Comparison of ENCODE assay signal across 8 cellular contexts in genomic region chr1:149936076-149936991, GRCh38. TPM values are rescaled to one million over a fixed set of nuclear protein-coding genes. Genes with fewer than 3 reads are reported as not detected.
DNase-seq lines count a peak whose midpoint lies in the region; ATAC-seq, FAIRE-seq and TF ChIP-seq lines count a peak whose summit lies in the region.

MTMR11 (minus strand) TSS chr1:149936879; CDS start chr1:149936647, 232 bp downstream.

- H3K36me3 ChIP-seq in GM23338 (ENCODE audit: insufficient read depth) (no peaks in the 10 kb centered on the region), SJCRH30 (no peaks in the 10 kb centered on the region), esophagus (ENCODE audit: control insufficient read depth in 2 of 2, insufficient read depth in 2 of 2, low read length in 1 of 2) (peaks cover 0 to 4% of the 10 kb centered on the region in 2 donors)

- H2AFZ ChIP-seq in GM23338: peak within 1 kb of the TSS; percentile 64

- peak within 1 kb of the TSS; percentile 65 for H3K4me3 Mint-ChIP-seq in GM23338
- H3K4me3 Mint-ChIP-seq in nephron: peak within 1 kb of the TSS; percentile 90 to 94 (median 93)
- no peak within 1 kb of the TSS for H3K4me3 Mint-ChIP-seq in effector memory CD8-positive, alpha-beta T cell
- H3K4me3 Mint-ChIP-seq in CD4-positive, alpha-beta T cell: no peak within 1 kb of the TSS

- H3K36me3 Mint-ChIP-seq in GM23338 (ENCODE audit: low read depth) (no peaks in the 10 kb centered on the region), nephron (ENCODE audit: low read depth) (peaks cover 16% of the 10 kb centered on the region)
- no peaks in the 10 kb centered on the region for H3K36me3 Mint-ChIP-seq in effector memory CD8-positive, alpha-beta T cell (ENCODE audit: insufficient read depth)
- no peaks in the 10 kb centered on the region for H3K36me3 Mint-ChIP-seq in CD4-positive, alpha-beta T cell (ENCODE audit: low read depth)

- no peak for FAIRE-seq in GM12892 (lab: Jason Lieb, UNC)

- H3K27me3 Mint-ChIP-seq in GM23338 (ENCODE audit: insufficient read depth, low read depth, poor library complexity): peaks cover 13% of the 10 kb centered on the region
- H3K27me3 Mint-ChIP-seq in nephron (ENCODE audit: low read depth): no peaks in the 10 kb centered on the region
- peaks cover 8 to 26% of the 10 kb centered on the region in 2 donors for H3K27me3 Mint-ChIP-seq in effector memory CD8-positive, alpha-beta T cell
- H3K27me3 Mint-ChIP-seq in CD4-positive, alpha-beta T cell: peaks cover 5% of the 10 kb centered on the region

- H3K4me1 ChIP-seq in GM23338 (ENCODE audit: insufficient read depth) (peaks cover 49% of the 10 kb centered on the region), SJCRH30 (peaks cover 20% of the 10 kb centered on the region), esophagus (ENCODE audit: control insufficient read depth in 2 of 2, insufficient read depth in 2 of 2, low read length in 1 of 2) (peaks cover 5 to 8% of the 10 kb centered on the region in 2 donors)

- intact Hi-C loops in CD4-positive, alpha-beta T cell (cut with DNase I, micrococcal nuclease): no loop called here

- H4K20me1 ChIP-seq in GM23338 (replicated peaks; ENCODE audit: insufficient read depth): no peaks in the 10 kb centered on the region

- H3K27ac Mint-ChIP-seq in GM23338 (peak within 1 kb of the TSS; percentile 64), nephron (peak within 1 kb of the TSS; percentile 84 to 92 (median 89))
- H3K27ac Mint-ChIP-seq in effector memory CD8-positive, alpha-beta T cell: peak within 1 kb of the TSS in 1 of 2 donors; percentile 52
- H3K27ac Mint-ChIP-seq in CD4-positive, alpha-beta T cell: no peak within 1 kb of the TSS

- H3K9me2 ChIP-seq in GM23338 (ENCODE audit: insufficient read depth): no peaks in the 10 kb centered on the region

- H3K4me3 ChIP-seq in GM23338: peak within 1 kb of the TSS; percentile 64
- H3K4me3 ChIP-seq in SJCRH30: peak within 1 kb of the TSS; percentile 61
- peak within 1 kb of the TSS; percentile 48 to 70 for H3K4me3 ChIP-seq in esophagus (ENCODE audit: low read depth in 1 of 2, low read length in 2 of 2)

- H3K9me3 Mint-ChIP-seq in GM23338 (no peaks in the 10 kb centered on the region), nephron (no peaks in the 10 kb centered on the region)
- no peaks in the 10 kb centered on the region for H3K9me3 Mint-ChIP-seq in effector memory CD8-positive, alpha-beta T cell
- no peaks in the 10 kb centered on the region for H3K9me3 Mint-ChIP-seq in CD4-positive, alpha-beta T cell

- DNase-seq in GM23338 (ENCODE audit: low spot score): peak; percentile 62
- DNase-seq in SJCRH30: peak; percentile 24 to 54
- DNase-seq in GM12892 (ENCODE audit: insufficient read length): no peak
- DNase-seq in effector memory CD8-positive, alpha-beta T cell: no peak
- DNase-seq in CD4-positive, alpha-beta T cell: no peak

- POLR2A ChIA-PET in CD4-positive, alpha-beta T cell (lab: Charles Lee): no interaction called here

- ATAC-seq in GM23338 (peak; percentile 55), GM19023 (IDR thresholded peaks at IDR 0.05; ENCODE audit: unreplicated experiment) (no peak)
- ATAC-seq in effector memory CD8-positive, alpha-beta T cell (replicated peaks): no peak
- no peak for ATAC-seq in CD4-positive, alpha-beta T cell (ENCODE audit: poor library complexity)

- TF ChIP-seq CTCF in GM23338 (conservative IDR thresholded peaks at IDR 0.05; ENCODE audit: low read depth in 2 of 2) (no peak), nephron (IDR thresholded peaks at IDR 0.05; ENCODE audit: unreplicated experiment in 3 of 3) (no peak)
- no peak for TF ChIP-seq CTCF in CD4-positive, alpha-beta T cell (IDR thresholded peaks at IDR 0.05)

- TF ChIP-seq POLR2A in GM12892 (IDR thresholded peaks at IDR 0.05; ENCODE audit: low read depth, low read length): no peak

- peaks cover 9% of the 10 kb centered on the region; the same call in 1 of the 2 replicates for H3F3A ChIP-seq in GM23338 (replicated peaks; ENCODE audit: low read depth)

- H3K4me1 Mint-ChIP-seq in GM23338 (peaks cover 48% of the 10 kb centered on the region), nephron (peaks cover 59% of the 10 kb centered on the region)
- peaks cover 11 to 16% of the 10 kb centered on the region in 2 donors for H3K4me1 Mint-ChIP-seq in effector memory CD8-positive, alpha-beta T cell (ENCODE audit: low read depth in 2 of 2)
- H3K4me1 Mint-ChIP-seq in CD4-positive, alpha-beta T cell (ENCODE audit: low read depth): peaks cover 18% of the 10 kb centered on the region

- no peaks in the 10 kb centered on the region for H3K27me3 ChIP-seq in GM23338 (ENCODE audit: insufficient read depth)
- H3K27me3 ChIP-seq in SJCRH30: no peaks in the 10 kb centered on the region
- H3K27me3 ChIP-seq in esophagus (ENCODE audit: control insufficient read depth in 1 of 2, insufficient read depth in 2 of 2, low read length in 2 of 2): no peaks in the 10 kb centered on the region
- no peaks in the 10 kb centered on the region for H3K27me3 ChIP-seq in CD4-positive, alpha-beta T cell (ENCODE audit: control insufficient read depth, insufficient read depth, low read length)

- peak within 1 kb of the TSS; percentile 79 for H3K4me2 ChIP-seq in GM23338

- H3K9me3 ChIP-seq in SJCRH30 (replicated peaks) (no peaks in the 10 kb centered on the region), esophagus (ENCODE audit: control insufficient read depth in 2 of 2, insufficient read depth in 1 of 2, low read depth in 1 of 2, low read length in 1 of 2) (no peaks in the 10 kb centered on the region)
- H3K9me3 ChIP-seq in CD4-positive, alpha-beta T cell (ENCODE audit: control insufficient read depth, low read length): no peaks in the 10 kb centered on the region

- CTCF ChIA-PET in CD4-positive, alpha-beta T cell (lab: Charles Lee): no interaction called here

- no peaks in the 10 kb centered on the region for H3K79me2 ChIP-seq in GM23338 (replicated peaks; ENCODE audit: insufficient read depth)

- 22 to 25% methylated on average over 19 of the region's 19 CpGs for whole genome bisulfite sequencing in esophagus, 2 donors

- peak within 1 kb of the TSS; percentile 35; the same call in 1 of the 2 replicates for H3K27ac ChIP-seq in GM23338 (ENCODE audit: low read depth)
- peak within 1 kb of the TSS; percentile 18; the same call in 1 of the 2 replicates for H3K27ac ChIP-seq in SJCRH30
- peak within 1 kb of the TSS; percentile 87 to 90 for H3K27ac ChIP-seq in esophagus (ENCODE audit: low read depth in 2 of 2, low read length in 1 of 2)
- H3K27ac ChIP-seq in CD4-positive, alpha-beta T cell (ENCODE audit: low read depth, low read length): no peak within 1 kb of the TSS

RNA-seq across cellular contexts. Expression of gene MTMR11, which starts in this region (rescaled TPM):
- 1.8 and 2.4 TPM in 2 replicates for total RNA-seq in GM23338 (2014; rRNA removed; shearing (Covaris generic))
- polyA plus RNA-seq in GM23338 (2016; fragmentation: Nextera tagmentation; extraction: Ambion mirVana) (2.1 and 3.6 TPM in 2 replicates), esophagus (1 to 10 TPM; 5.0 to 7.4 TPM)
- 2.2 and 3.0 TPM in 2 replicates for total RNA-seq in SJCRH30 (2014; rRNA removed; shearing (Covaris generic))
- polyA plus RNA-seq in GM12892 (2012; ENCODE audit: missing spikeins): 1.0 TPM
- total RNA-seq in CD4-positive, alpha-beta T cell: under 1 TPM; 0.49 to 0.70 TPM

Comparison
In these comparisons a context has a peak if more than half of its experiments do, and no peak if none do; other contexts are left out.
1. DNase-seq: peak in GM23338 (single experiment) and SJCRH30 (2 of 2); none in GM12892 (single experiment), effector memory CD8-positive, alpha-beta T cell (0 of 3) and CD4-positive, alpha-beta T cell (0 of 10).
2. H3K4me3 Mint-ChIP-seq: peak in GM23338 (single experiment) and nephron (3 of 3); none in effector memory CD8-positive, alpha-beta T cell (0 of 2) and CD4-positive, alpha-beta T cell (single experiment).
3. Peak in every context shown above with its lines, with median percentiles within 50 percentile points of each other: H3K4me3 ChIP-seq.